ENCODE assay signal across 1 cellular context in the genomic region with DNA sequence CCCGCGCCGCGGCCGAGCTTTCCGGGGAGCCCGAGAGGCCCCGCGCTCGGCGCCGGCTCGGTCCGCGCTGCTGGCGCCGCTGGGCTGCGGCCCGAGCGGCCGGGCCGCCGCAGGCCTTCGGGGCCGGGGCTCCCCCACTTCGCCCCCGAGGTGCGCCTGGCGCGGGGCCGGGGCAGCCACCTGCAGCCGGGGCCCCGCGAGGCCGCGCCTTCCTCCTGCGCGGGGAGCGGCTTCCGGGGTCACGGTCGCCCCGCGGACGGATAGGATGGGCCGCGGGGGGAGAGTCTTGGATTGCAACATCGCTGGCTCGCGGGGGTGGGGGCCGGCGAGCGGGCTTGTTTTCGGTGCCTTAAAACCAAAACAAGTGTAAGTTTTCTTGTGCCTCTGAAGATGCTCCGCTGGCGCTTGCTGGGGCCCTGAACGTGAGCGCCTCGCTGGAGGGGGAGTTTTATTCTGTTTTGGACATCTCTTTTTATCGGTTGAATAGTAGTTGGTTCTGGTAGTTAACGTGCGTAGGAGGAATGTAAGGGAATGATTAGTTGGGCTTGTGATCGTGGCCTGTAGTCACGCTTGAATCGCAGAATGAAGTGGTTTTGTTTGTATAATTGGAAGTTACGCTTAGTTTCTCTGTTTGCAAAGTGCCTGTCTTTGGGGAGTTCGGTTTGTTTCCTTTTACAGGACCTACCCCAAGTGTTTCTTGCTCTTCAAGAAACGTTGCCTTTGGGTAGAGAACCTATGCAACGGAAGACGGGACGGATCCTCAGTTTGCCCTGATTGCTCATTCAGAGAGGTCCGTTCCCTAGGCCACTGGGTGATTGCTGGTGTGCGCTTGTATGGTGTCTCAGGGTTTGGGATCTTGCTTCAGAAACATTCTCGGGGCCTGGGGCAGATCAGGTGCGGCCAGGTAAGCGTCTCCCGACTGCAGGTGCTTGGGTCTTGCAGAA.
A peak's percentile ranks its signal among the peaks of the same experiment; 100 is the strongest.
TF ChIP-seq lines count a peak whose summit lies in the region.

No MANE protein-coding gene starts in this region.

TF ChIP-seq in HEK293, 187 proteins besides CTCF, POLR2A, EP300 and RAD21:
- no peak for TF ChIP-seq ZNF132 (tag by site-specific recombination; IDR thresholded peaks at IDR 0.05; ENCODE audit: borderline replicate concordance)
- TF ChIP-seq, protein P1, sequence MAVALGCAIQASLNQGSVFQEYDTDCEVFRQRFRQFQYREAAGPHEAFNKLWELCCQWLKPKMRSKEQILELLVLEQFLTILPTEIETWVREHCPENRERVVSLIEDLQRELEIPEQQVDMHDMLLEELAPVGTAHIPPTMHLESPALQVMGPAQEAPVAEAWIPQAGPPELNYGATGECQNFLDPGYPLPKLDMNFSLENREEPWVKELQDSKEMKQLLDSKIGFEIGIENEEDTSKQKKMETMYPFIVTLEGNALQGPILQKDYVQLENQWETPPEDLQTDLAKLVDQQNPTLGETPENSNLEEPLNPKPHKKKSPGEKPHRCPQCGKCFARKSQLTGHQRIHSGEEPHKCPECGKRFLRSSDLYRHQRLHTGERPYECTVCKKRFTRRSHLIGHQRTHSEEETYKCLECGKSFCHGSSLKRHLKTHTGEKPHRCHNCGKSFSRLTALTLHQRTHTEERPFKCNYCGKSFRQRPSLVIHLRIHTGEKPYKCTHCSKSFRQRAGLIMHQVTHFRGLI (tag by site-specific recombination; IDR thresholded peaks at IDR 0.05), result peak; percentile 64; the same call in 1 of the 2 replicates
- no peak for TF ChIP-seq ZBTB8A (tag by site-specific recombination; IDR thresholded peaks at IDR 0.05)
- TF ChIP-seq ZNF335 (tag by site-specific recombination; conservative IDR thresholded peaks at IDR 0.05), result peak; percentile 47
- TF ChIP-seq ZFP69B (tag by site-specific recombination; IDR thresholded peaks at IDR 0.05), result no peak
- TF ChIP-seq ZNF391 (tag by site-specific recombination; IDR thresholded peaks at IDR 0.05; ENCODE audit: borderline replicate concordance, low read depth), result peak; percentile 66; the same call in 1 of the 2 replicates
- TF ChIP-seq, protein P2, sequence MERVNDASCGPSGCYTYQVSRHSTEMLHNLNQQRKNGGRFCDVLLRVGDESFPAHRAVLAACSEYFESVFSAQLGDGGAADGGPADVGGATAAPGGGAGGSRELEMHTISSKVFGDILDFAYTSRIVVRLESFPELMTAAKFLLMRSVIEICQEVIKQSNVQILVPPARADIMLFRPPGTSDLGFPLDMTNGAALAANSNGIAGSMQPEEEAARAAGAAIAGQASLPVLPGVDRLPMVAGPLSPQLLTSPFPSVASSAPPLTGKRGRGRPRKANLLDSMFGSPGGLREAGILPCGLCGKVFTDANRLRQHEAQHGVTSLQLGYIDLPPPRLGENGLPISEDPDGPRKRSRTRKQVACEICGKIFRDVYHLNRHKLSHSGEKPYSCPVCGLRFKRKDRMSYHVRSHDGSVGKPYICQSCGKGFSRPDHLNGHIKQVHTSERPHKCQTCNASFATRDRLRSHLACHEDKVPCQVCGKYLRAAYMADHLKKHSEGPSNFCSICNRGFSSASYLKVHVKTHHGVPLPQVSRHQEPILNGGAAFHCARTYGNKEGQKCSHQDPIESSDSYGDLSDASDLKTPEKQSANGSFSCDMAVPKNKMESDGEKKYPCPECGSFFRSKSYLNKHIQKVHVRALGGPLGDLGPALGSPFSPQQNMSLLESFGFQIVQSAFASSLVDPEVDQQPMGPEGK (tag by site-specific recombination; IDR thresholded peaks at IDR 0.05), result peak; percentile 49; the same call in 1 of the 2 replicates
- TF ChIP-seq HOXD13 (CRISPR knock-in tag; IDR thresholded peaks at IDR 0.05; ENCODE audit: borderline replicate concordance), result no peak
- peak; percentile 55; the same call in 1 of the 2 replicates for TF ChIP-seq ZBTB20 (tag by site-specific recombination; IDR thresholded peaks at IDR 0.05)
- no peak for TF ChIP-seq ZNF112 (tag by site-specific recombination; IDR thresholded peaks at IDR 0.05)
- TF ChIP-seq ZNF23 (tag by site-specific recombination; IDR thresholded peaks at IDR 0.05; ENCODE audit: borderline replicate concordance), result no peak
- TF ChIP-seq ZNF610 (tag by site-specific recombination; IDR thresholded peaks at IDR 0.05; ENCODE audit: borderline replicate concordance), result no peak
- TF ChIP-seq BCL11A (tag by site-specific recombination; IDR thresholded peaks at IDR 0.05; ENCODE audit: low read depth), result no peak
- TF ChIP-seq ZNF133 (tag by site-specific recombination; IDR thresholded peaks at IDR 0.05), result no peak
- TF ChIP-seq, protein P3, sequence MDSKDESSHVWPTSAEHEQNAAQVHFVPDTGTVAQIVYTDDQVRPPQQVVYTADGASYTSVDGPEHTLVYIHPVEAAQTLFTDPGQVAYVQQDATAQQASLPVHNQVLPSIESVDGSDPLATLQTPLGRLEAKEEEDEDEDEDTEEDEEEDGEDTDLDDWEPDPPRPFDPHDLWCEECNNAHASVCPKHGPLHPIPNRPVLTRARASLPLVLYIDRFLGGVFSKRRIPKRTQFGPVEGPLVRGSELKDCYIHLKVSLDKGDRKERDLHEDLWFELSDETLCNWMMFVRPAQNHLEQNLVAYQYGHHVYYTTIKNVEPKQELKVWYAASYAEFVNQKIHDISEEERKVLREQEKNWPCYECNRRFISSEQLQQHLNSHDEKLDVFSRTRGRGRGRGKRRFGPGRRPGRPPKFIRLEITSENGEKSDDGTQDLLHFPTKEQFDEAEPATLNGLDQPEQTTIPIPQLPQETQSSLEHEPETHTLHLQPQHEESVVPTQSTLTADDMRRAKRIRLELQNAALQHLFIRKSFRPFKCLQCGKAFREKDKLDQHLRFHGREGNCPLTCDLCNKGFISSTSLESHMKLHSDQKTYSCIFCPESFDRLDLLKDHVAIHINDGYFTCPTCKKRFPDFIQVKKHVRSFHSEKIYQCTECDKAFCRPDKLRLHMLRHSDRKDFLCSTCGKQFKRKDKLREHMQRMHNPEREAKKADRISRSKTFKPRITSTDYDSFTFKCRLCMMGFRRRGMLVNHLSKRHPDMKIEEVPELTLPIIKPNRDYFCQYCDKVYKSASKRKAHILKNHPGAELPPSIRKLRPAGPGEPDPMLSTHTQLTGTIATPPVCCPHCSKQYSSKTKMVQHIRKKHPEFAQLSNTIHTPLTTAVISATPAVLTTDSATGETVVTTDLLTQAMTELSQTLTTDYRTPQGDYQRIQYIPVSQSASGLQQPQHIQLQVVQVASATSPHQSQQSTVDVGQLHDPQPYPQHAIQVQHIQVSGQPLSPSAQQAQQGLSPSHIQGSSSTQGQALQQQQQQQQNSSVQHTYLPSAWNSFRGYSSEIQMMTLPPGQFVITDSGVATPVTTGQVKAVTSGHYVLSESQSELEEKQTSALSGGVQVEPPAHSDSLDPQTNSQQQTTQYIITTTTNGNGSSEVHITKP (tag by site-specific recombination; IDR thresholded peaks at IDR 0.05), result peak; percentile 70
- TF ChIP-seq, protein P4, sequence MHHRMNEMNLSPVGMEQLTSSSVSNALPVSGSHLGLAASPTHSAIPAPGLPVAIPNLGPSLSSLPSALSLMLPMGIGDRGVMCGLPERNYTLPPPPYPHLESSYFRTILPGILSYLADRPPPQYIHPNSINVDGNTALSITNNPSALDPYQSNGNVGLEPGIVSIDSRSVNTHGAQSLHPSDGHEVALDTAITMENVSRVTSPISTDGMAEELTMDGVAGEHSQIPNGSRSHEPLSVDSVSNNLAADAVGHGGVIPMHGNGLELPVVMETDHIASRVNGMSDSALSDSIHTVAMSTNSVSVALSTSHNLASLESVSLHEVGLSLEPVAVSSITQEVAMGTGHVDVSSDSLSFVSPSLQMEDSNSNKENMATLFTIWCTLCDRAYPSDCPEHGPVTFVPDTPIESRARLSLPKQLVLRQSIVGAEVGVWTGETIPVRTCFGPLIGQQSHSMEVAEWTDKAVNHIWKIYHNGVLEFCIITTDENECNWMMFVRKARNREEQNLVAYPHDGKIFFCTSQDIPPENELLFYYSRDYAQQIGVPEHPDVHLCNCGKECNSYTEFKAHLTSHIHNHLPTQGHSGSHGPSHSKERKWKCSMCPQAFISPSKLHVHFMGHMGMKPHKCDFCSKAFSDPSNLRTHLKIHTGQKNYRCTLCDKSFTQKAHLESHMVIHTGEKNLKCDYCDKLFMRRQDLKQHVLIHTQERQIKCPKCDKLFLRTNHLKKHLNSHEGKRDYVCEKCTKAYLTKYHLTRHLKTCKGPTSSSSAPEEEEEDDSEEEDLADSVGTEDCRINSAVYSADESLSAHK (tag by site-specific recombination; IDR thresholded peaks at IDR 0.05), result no peak
- no peak for TF ChIP-seq ZIC2 (tag by site-specific recombination; IDR thresholded peaks at IDR 0.05)
- TF ChIP-seq TCF7L2 (IDR thresholded peaks at IDR 0.05; ENCODE audit: borderline replicate concordance, low read depth, low read length), result no peak
- TF ChIP-seq HOXA7 (CRISPR knock-in tag; IDR thresholded peaks at IDR 0.05; ENCODE audit: borderline replicate concordance), result no peak
- TF ChIP-seq, protein P5, sequence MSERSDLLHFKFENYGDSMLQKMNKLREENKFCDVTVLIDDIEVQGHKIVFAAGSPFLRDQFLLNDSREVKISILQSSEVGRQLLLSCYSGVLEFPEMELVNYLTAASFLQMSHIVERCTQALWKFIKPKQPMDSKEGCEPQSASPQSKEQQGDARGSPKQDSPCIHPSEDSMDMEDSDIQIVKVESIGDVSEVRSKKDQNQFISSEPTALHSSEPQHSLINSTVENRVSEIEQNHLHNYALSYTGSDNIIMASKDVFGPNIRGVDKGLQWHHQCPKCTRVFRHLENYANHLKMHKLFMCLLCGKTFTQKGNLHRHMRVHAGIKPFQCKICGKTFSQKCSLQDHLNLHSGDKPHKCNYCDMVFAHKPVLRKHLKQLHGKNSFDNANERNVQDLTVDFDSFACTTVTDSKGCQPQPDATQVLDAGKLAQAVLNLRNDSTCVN (tag by site-specific recombination; optimal IDR thresholded peaks at IDR 0.05), result peak; percentile 64
- TF ChIP-seq ZXDB (tag by site-specific recombination; IDR thresholded peaks at IDR 0.05), result no peak
- TF ChIP-seq, protein P6, sequence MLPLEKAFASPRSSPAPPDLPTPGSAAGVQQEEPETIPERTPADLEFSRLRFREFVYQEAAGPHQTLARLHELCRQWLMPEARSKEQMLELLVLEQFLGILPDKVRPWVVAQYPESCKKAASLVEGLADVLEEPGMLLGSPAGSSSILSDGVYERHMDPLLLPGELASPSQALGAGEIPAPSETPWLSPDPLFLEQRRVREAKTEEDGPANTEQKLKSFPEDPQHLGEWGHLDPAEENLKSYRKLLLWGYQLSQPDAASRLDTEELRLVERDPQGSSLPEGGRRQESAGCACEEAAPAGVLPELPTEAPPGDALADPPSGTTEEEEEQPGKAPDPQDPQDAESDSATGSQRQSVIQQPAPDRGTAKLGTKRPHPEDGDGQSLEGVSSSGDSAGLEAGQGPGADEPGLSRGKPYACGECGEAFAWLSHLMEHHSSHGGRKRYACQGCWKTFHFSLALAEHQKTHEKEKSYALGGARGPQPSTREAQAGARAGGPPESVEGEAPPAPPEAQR (tag by site-specific recombination; IDR thresholded peaks at IDR 0.05), result no peak
- peak; percentile 26; the same call in 1 of the 2 replicates for TF ChIP-seq KLF9 (tag by site-specific recombination; IDR thresholded peaks at IDR 0.05; ENCODE audit: low read depth)
- TF ChIP-seq, protein P7, sequence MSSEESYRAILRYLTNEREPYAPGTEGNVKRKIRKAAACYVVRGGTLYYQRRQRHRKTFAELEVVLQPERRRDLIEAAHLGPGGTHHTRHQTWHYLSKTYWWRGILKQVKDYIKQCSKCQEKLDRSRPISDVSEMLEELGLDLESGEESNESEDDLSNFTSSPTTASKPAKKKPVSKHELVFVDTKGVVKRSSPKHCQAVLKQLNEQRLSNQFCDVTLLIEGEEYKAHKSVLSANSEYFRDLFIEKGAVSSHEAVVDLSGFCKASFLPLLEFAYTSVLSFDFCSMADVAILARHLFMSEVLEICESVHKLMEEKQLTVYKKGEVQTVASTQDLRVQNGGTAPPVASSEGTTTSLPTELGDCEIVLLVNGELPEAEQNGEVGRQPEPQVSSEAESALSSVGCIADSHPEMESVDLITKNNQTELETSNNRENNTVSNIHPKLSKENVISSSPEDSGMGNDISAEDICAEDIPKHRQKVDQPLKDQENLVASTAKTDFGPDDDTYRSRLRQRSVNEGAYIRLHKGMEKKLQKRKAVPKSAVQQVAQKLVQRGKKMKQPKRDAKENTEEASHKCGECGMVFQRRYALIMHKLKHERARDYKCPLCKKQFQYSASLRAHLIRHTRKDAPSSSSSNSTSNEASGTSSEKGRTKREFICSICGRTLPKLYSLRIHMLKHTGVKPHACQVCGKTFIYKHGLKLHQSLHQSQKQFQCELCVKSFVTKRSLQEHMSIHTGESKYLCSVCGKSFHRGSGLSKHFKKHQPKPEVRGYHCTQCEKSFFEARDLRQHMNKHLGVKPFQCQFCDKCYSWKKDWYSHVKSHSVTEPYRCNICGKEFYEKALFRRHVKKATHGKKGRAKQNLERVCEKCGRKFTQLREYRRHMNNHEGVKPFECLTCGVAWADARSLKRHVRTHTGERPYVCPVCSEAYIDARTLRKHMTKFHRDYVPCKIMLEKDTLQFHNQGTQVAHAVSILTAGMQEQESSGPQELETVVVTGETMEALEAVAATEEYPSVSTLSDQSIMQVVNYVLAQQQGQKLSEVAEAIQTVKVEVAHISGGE (tag by site-specific recombination; conservative IDR thresholded peaks at IDR 0.05; ENCODE audit: low read depth), result 0 out of 2 replicates have a peak, but pooled peaks have one; percentile 11
- 0 out of 2 replicates have a peak, but pooled peaks have one; percentile 32 for TF ChIP-seq KLF16 (tag by site-specific recombination; IDR thresholded peaks at IDR 0.05)
- TF ChIP-seq ZNF473 (tag by site-specific recombination; IDR thresholded peaks at IDR 0.05), result no peak
- peak; percentile 75 for TF ChIP-seq ZFHX2 (tag by site-specific recombination; conservative IDR thresholded peaks at IDR 0.05)
- no peak for TF ChIP-seq ZNF548 (tag by site-specific recombination; IDR thresholded peaks at IDR 0.05)
- TF ChIP-seq, protein P8, sequence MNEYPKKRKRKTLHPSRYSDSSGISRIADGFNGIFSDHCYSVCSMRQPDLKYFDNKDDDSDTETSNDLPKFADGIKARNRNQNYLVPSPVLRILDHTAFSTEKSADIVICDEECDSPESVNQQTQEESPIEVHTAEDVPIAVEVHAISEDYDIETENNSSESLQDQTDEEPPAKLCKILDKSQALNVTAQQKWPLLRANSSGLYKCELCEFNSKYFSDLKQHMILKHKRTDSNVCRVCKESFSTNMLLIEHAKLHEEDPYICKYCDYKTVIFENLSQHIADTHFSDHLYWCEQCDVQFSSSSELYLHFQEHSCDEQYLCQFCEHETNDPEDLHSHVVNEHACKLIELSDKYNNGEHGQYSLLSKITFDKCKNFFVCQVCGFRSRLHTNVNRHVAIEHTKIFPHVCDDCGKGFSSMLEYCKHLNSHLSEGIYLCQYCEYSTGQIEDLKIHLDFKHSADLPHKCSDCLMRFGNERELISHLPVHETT (tag by site-specific recombination; IDR thresholded peaks at IDR 0.05), result 0 out of 2 replicates have a peak, but pooled peaks have one; percentile 13
- peak; percentile 76; the same call in 1 of the 2 replicates for TF ChIP-seq EGR2 (tag by site-specific recombination; IDR thresholded peaks at IDR 0.05; ENCODE audit: low read depth)
- no peak for TF ChIP-seq ZNF248 (tag by site-specific recombination; IDR thresholded peaks at IDR 0.05)
- TF ChIP-seq ZSCAN30 (tag by site-specific recombination; IDR thresholded peaks at IDR 0.05), result 0 out of 2 replicates have a peak, but pooled peaks have one; percentile 19
- 0 out of 2 replicates have a peak, but pooled peaks have one; percentile 15 for TF ChIP-seq ZNF600 (tag by site-specific recombination; IDR thresholded peaks at IDR 0.05)
- TF ChIP-seq ZBTB17 (tag by site-specific recombination; IDR thresholded peaks at IDR 0.05), result peak; percentile 70; the same call in 1 of the 2 replicates
- TF ChIP-seq ZEB2 (tag by site-specific recombination; IDR thresholded peaks at IDR 0.05), result 0 out of 2 replicates have a peak, but pooled peaks have one; percentile 22
- TF ChIP-seq KLF7 (tag by site-specific recombination; IDR thresholded peaks at IDR 0.05; ENCODE audit: borderline replicate concordance), result no peak
